27 cellular contexts compared by ENCODE assay signal in genomic region chr3:110744723-110745122, GRCh38.
"Had no signal": no experiment of that assay in that cellular context is flagged by ENCODE, and none has a peak within 500 bp of the region (broad histone marks: within the 10 kb centered on the region; RNA-seq: fewer than 3 reads in every experiment).

No MANE protein-coding gene starts in this region.

- H3K9me3 Mint-ChIP-seq: activated CD8-positive, alpha-beta T cell treated with anti-CD3 and anti-CD28 coated beads for 36 hours; activated naive CD4-positive, alpha-beta T cell treated with anti-CD3 and anti-CD28 coated beads, Interleukin-2, amount 50 U/mL, for 24 hours; activated naive CD8-positive, alpha-beta T cell treated with anti-CD3 and anti-CD28 coated beads for 36 hours; activated naive CD8-positive, alpha-beta T cell treated with anti-CD3 and anti-CD28 coated beads, Interleukin-2, amount 50 U/mL, for 24 hours; activated T-cell treated with anti-CD3 and anti-CD28 coated beads, Interleukin-2, amount 50 U/mL, for 4 hours; activated T-helper 17 cell treated with anti-CD3 and anti-CD28 coated beads, Interleukin-2, amount 50 U/mL, for 72 hours had no signal

- H3K36me3 ChIP-seq: adrenal gland, colonic mucosa, esophagus squamous epithelium, gastroesophageal sphincter had no signal

- DNase-seq: activated B cell treated with CpG ODN at 0.5 μM for 24 hours; activated CD4-positive, alpha-beta T cell treated with anti-CD3 and anti-CD28 coated beads for 48 hours; activated CD4-positive, alpha-beta T cell treated with anti-CD3 and anti-CD28 coated beads, Interleukin-2, amount 50 U/mL, for 1 hour; activated CD4-positive, alpha-beta T cell treated with anti-CD3 and anti-CD28 coated beads, Interleukin-2, amount 50 U/mL, for 48 hours; activated CD8-positive, alpha-beta memory T cell treated with anti-CD3 and anti-CD28 coated beads for 24 hours; activated CD8-positive, alpha-beta T cell treated with anti-CD3 and anti-CD28 coated beads for 36 hours; activated effector memory CD4-positive, alpha-beta T cell treated with Interleukin-2 at 50 U/mL for 16 hours; activated gamma-delta T cell treated with Interleukin-2 at 50 U/mL for 16 hours; activated naive CD4-positive, alpha-beta T cell treated with Interleukin-2 at 50 U/mL for 16 hours; activated naive CD8-positive, alpha-beta T cell treated with anti-CD3 and anti-CD28 coated beads for 36 hours; activated naive CD8-positive, alpha-beta T cell treated with anti-CD3 and anti-CD28 coated beads, Interleukin-2, amount 50 U/mL, for 24 hours; activated T-cell treated with anti-CD3 and anti-CD28 coated beads, Interleukin-2, amount 50 U/mL, for 4 hours; adrenal gland; amygdala; aorta; caudate nucleus; colonic mucosa; effector CD8-positive, alpha-beta T cell; esophagus squamous epithelium; foreskin melanocyte; T-helper 2 cell had no signal

- H3K36me3 Mint-ChIP-seq: activated naive CD4-positive, alpha-beta T cell treated with anti-CD3 and anti-CD28 coated beads, Interleukin-2, amount 50 U/mL, for 24 hours; activated naive CD8-positive, alpha-beta T cell treated with anti-CD3 and anti-CD28 coated beads for 36 hours had no signal

- H3K4me3 Mint-ChIP-seq: activated B cell treated with CpG ODN at 0.5 μM for 24 hours; activated CD8-positive, alpha-beta T cell treated with anti-CD3 and anti-CD28 coated beads for 36 hours; activated naive CD4-positive, alpha-beta T cell treated with anti-CD3 and anti-CD28 coated beads, Interleukin-2, amount 50 U/mL, for 24 hours; activated naive CD8-positive, alpha-beta T cell treated with anti-CD3 and anti-CD28 coated beads for 36 hours; activated naive CD8-positive, alpha-beta T cell treated with anti-CD3 and anti-CD28 coated beads, Interleukin-2, amount 50 U/mL, for 24 hours; activated T-cell treated with anti-CD3 and anti-CD28 coated beads, Interleukin-2, amount 50 U/mL, for 4 hours; activated T-helper 17 cell treated with anti-CD3 and anti-CD28 coated beads, Interleukin-2, amount 50 U/mL, for 72 hours had no signal

- H3K4me1 Mint-ChIP-seq: activated B cell treated with CpG ODN at 0.5 μM for 24 hours; activated naive CD4-positive, alpha-beta T cell treated with anti-CD3 and anti-CD28 coated beads, Interleukin-2, amount 50 U/mL, for 24 hours; activated naive CD8-positive, alpha-beta T cell treated with anti-CD3 and anti-CD28 coated beads for 36 hours; activated naive CD8-positive, alpha-beta T cell treated with anti-CD3 and anti-CD28 coated beads, Interleukin-2, amount 50 U/mL, for 24 hours; activated T-helper 17 cell treated with anti-CD3 and anti-CD28 coated beads, Interleukin-2, amount 50 U/mL, for 72 hours had no signal

- H3K4me3 ChIP-seq: adrenal gland, body of pancreas, colonic mucosa, esophagus squamous epithelium, gastroesophageal sphincter had no signal

- H3K4me1 ChIP-seq: adrenal gland, colonic mucosa, esophagus squamous epithelium, gastroesophageal sphincter had no signal

- H3K27me3 ChIP-seq: adrenal gland, body of pancreas, colonic mucosa, esophagus squamous epithelium, gastroesophageal sphincter had no signal

- H3K27ac ChIP-seq: adrenal gland, colonic mucosa, epithelial cell of prostate, esophagus squamous epithelium, gastroesophageal sphincter had no signal

- H3K9me3 ChIP-seq: adrenal gland, body of pancreas, colonic mucosa, esophagus squamous epithelium had no signal

- H3K27ac Mint-ChIP-seq: activated B cell treated with CpG ODN at 0.5 μM for 24 hours; activated CD8-positive, alpha-beta T cell treated with anti-CD3 and anti-CD28 coated beads for 36 hours; activated naive CD4-positive, alpha-beta T cell treated with anti-CD3 and anti-CD28 coated beads, Interleukin-2, amount 50 U/mL, for 24 hours; activated naive CD8-positive, alpha-beta T cell treated with anti-CD3 and anti-CD28 coated beads for 36 hours; activated naive CD8-positive, alpha-beta T cell treated with anti-CD3 and anti-CD28 coated beads, Interleukin-2, amount 50 U/mL, for 24 hours; activated T-helper 17 cell treated with anti-CD3 and anti-CD28 coated beads, Interleukin-2, amount 50 U/mL, for 72 hours had no signal

- H3K27me3 Mint-ChIP-seq: activated CD8-positive, alpha-beta T cell treated with anti-CD3 and anti-CD28 coated beads for 36 hours; activated naive CD8-positive, alpha-beta T cell treated with anti-CD3 and anti-CD28 coated beads for 36 hours had no signal

- ATAC-seq: activated CD4-positive, CD25-positive, alpha-beta regulatory T cell treated with anti-CD3 and anti-CD28 coated beads, Interleukin-2, amount 50 U/mL, for 24 hours; activated CD8-positive, alpha-beta T cell treated with anti-CD3 and anti-CD28 coated beads for 36 hours; activated naive CD8-positive, alpha-beta T cell treated with anti-CD3 and anti-CD28 coated beads, Interleukin-2, amount 50 U/mL, for 24 hours; activated T-cell treated with anti-CD3 and anti-CD28 coated beads, Interleukin-2, amount 50 U/mL, for 4 hours; activated T-helper 17 cell treated with anti-CD3 and anti-CD28 coated beads, Interleukin-2, amount 50 U/mL, for 72 hours; body of pancreas; gastroesophageal sphincter had no signal
